ENCODE assay signal across 25 cellular contexts in genomic region chr12:94594443-94594825, GRCh38. TPM values are rescaled to one million over a fixed set of nuclear protein-coding genes. Genes with fewer than 3 reads are reported as not detected.
DNase-seq lines count a peak whose midpoint lies in the region; ATAC-seq, FAIRE-seq and TF ChIP-seq lines count a peak whose summit lies in the region.
"Had no signal": no experiment of that assay in that cellular context is flagged by ENCODE, and none has a peak within 500 bp of the region (broad histone marks: within the 10 kb centered on the region; RNA-seq: fewer than 3 reads in every experiment).

No MANE protein-coding gene starts in this region.

- H3K9ac ChIP-seq in H1 (replicated peaks in 1 of 4; ENCODE audit: extremely low read depth in 1 of 4, low read depth in 3 of 4, low read length in 3 of 4), result no peak overlapping the region
- H3K9ac ChIP-seq in neuronal stem cell (ENCODE audit: low read depth, low read length, poor library complexity), result no peak overlapping the region
- H3K9ac ChIP-seq in Karpas-422 (ENCODE audit: low read length), result no peak overlapping the region
- H3K9ac ChIP-seq: KMS-11 had no signal

- no peak for TF ChIP-seq POLR2A in H1 (IDR thresholded peaks at IDR 0.05; ENCODE audit: control extremely low read depth in 1 of 2, low read depth in 2 of 2, low read length in 2 of 2)

- H3K4me2 ChIP-seq in H1 (ENCODE audit: insufficient read depth in 1 of 2, low read depth in 2 of 2, low read length in 2 of 2) (no peak overlapping the region), neuronal stem cell (ENCODE audit: insufficient read depth, low read length, poor library complexity, severe bottlenecking) (no peak overlapping the region), Karpas-422 (ENCODE audit: low read depth, low read length, poor library complexity, severe bottlenecking) (no peak overlapping the region)
- H3K4me2 ChIP-seq: KMS-11, smooth muscle cell had no signal

- CTCF ChIA-PET in H1 (lab: Charles Lee; ENCODE audit: partially characterized antibody), result interaction anchor here (0.6 to 1.5 kb wide), 3 partner anchors 8 to 40 kb away, joined by 3 to 7 read pairs (median 3); no protein-coding TSS in a partner anchor

- POLR2A ChIA-PET in H1 (lab: Charles Lee; ENCODE audit: partially characterized antibody), result no interaction called here

- H3K23ac ChIP-seq in H1 (ENCODE audit: insufficient read length) (no peak overlapping the region), neuronal stem cell (ENCODE audit: low read depth, low read length, poor library complexity) (no peak overlapping the region)

- H2AK5ac ChIP-seq in H1 (ENCODE audit: low read depth, low read length), result no peak overlapping the region
- no peak overlapping the region for H2AK5ac ChIP-seq in neuronal stem cell (ENCODE audit: low read depth, low read length)

- H3K4me3 ChIP-seq in H1 (ENCODE audit: extremely low read depth in 1 of 4, insufficient read depth in 2 of 4, low read depth in 3 of 4, low read length in 4 of 4), result no peak overlapping the region
- no peak overlapping the region for H3K4me3 ChIP-seq in neuronal stem cell (ENCODE audit: low read length in 2 of 2)
- no peak overlapping the region for H3K4me3 ChIP-seq in Karpas-422 (ENCODE audit: low read length)
- H3K4me3 ChIP-seq in WERI-Rb-1 (ENCODE audit: low read depth, low read length), result no peak overlapping the region
- H3K4me3 ChIP-seq: smooth muscle cell, suprapubic skin, vagina had no signal

- H3K9me3 ChIP-seq in H1 (ENCODE audit: insufficient read depth in 2 of 2, low read depth in 1 of 2, low read length in 1 of 2) (no peaks in the 10 kb centered on the region), neuronal stem cell (replicated peaks in 1 of 2; ENCODE audit: control insufficient read depth in 2 of 2, insufficient read depth in 1 of 2, low read depth in 1 of 2, low read length in 2 of 2) (no peaks in the 10 kb centered on the region), Karpas-422 (ENCODE audit: low read length) (no peaks in the 10 kb centered on the region), WERI-Rb-1 (ENCODE audit: severe bottlenecking) (no peaks in the 10 kb centered on the region)
- H3K9me3 ChIP-seq: suprapubic skin, vagina had no signal

- H3K36me3 ChIP-seq in H1 (ENCODE audit: control insufficient read depth in 2 of 4, insufficient read depth in 4 of 4, low read length in 3 of 4) (no peaks in the 10 kb centered on the region), neuronal stem cell (replicated peaks in 1 of 2; ENCODE audit: control insufficient read depth in 2 of 2, insufficient read depth in 2 of 2, low read length in 2 of 2) (no peaks in the 10 kb centered on the region), Karpas-422 (ENCODE audit: insufficient read depth, low read length) (no peaks in the 10 kb centered on the region), WERI-Rb-1 (no peaks in the 10 kb centered on the region)
- H3K36me3 ChIP-seq: suprapubic skin, vagina had no signal

- H3K79me1 ChIP-seq in H1 (ENCODE audit: low read depth, low read length) (no peaks in the 10 kb centered on the region), neuronal stem cell (ENCODE audit: low read depth, low read length) (no peaks in the 10 kb centered on the region)

- H2BK12ac ChIP-seq in H1 (ENCODE audit: low read depth, low read length), result no peak overlapping the region
- no peak overlapping the region for H2BK12ac ChIP-seq in neuronal stem cell (ENCODE audit: low read length)

- no peak for TF ChIP-seq CTCF in C4-2B (conservative IDR thresholded peaks at IDR 0.05)
- TF ChIP-seq CTCF in H1 (IDR thresholded peaks at IDR 0.05; ENCODE audit: control extremely low read depth in 1 of 3, insufficient read depth in 1 of 3, low read depth in 1 of 3, low read length in 3 of 3), result no peak
- no peak for TF ChIP-seq CTCF in WERI-Rb-1 (IDR thresholded peaks at IDR 0.05; ENCODE audit: low read depth, low read length)

- H4K91ac ChIP-seq in H1 (replicated peaks; ENCODE audit: insufficient read length, low read length) (peak overlapping the region; percentile 69), neuronal stem cell (ENCODE audit: low read depth, low read length, poor library complexity) (no peak overlapping the region)

- H3K18ac ChIP-seq in H1 (ENCODE audit: extremely low read depth, low read length) (no peak overlapping the region), neuronal stem cell (ENCODE audit: low read length) (no peak overlapping the region)

- H4K8ac ChIP-seq in H1 (ENCODE audit: extremely low read depth, insufficient read depth, low read length), result no peak overlapping the region
- H4K8ac ChIP-seq in neuronal stem cell (ENCODE audit: low read depth, low read length), result no peak overlapping the region

- no peak overlapping the region for H2BK120ac ChIP-seq in H1 (replicated peaks; ENCODE audit: low read depth, low read length)
- no peak overlapping the region for H2BK120ac ChIP-seq in neuronal stem cell (ENCODE audit: low read depth, low read length)

- H3K27me3 ChIP-seq in H1 (replicated peaks in 1 of 4; ENCODE audit: control insufficient read depth in 3 of 4, extremely low read depth in 1 of 4, insufficient read depth in 3 of 4, low read length in 3 of 4) (no peaks in the 10 kb centered on the region), neuronal stem cell (ENCODE audit: control insufficient read depth in 3 of 3, insufficient read depth in 3 of 3, low read depth in 1 of 3, low read length in 3 of 3) (peaks cover 0 to 9% (median 0%) of the 10 kb centered on the region in 3 experiments), Karpas-422 (ENCODE audit: low read length) (no peaks in the 10 kb centered on the region), WERI-Rb-1 (ENCODE audit: insufficient read depth, low read depth, severe bottlenecking) (no peaks in the 10 kb centered on the region)
- H3K27me3 ChIP-seq: suprapubic skin, vagina had no signal

- H2AFZ ChIP-seq in H1 (ENCODE audit: low read length) (no peak overlapping the region), neuronal stem cell (ENCODE audit: low read length) (peak overlapping the region; percentile 30), Karpas-422 (ENCODE audit: low read length) (no peak overlapping the region)

- no peaks in the 10 kb centered on the region for H4K20me1 ChIP-seq in H1 (replicated peaks in 1 of 2; ENCODE audit: control insufficient read depth in 1 of 2, insufficient read depth in 2 of 2, low read length in 2 of 2)
- no peaks in the 10 kb centered on the region for H4K20me1 ChIP-seq in Karpas-422 (ENCODE audit: insufficient read depth, low read depth, low read length)

- H3K9me2 ChIP-seq in Karpas-422 (replicated peaks; ENCODE audit: insufficient read depth, low read length), result no peaks in the 10 kb centered on the region

- H3K79me2 ChIP-seq in H1 (ENCODE audit: control insufficient read depth in 1 of 2, insufficient read depth in 2 of 2, low read length in 2 of 2) (no peaks in the 10 kb centered on the region), Karpas-422 (ENCODE audit: low read length) (no peaks in the 10 kb centered on the region)

- no peak for TF ChIP-seq RAD21 in H1 (IDR thresholded peaks at IDR 0.05 in 1 of 2, conservative IDR thresholded peaks at IDR 0.05 in 1 of 2; ENCODE audit: low read depth in 2 of 2, low read length in 2 of 2)

- H3K27ac ChIP-seq in C4-2B (peak overlapping the region; percentile 31; the same call in 1 of the 2 replicates), H1 (ENCODE audit: low read depth, low read length) (no peak overlapping the region), neuronal stem cell (replicated peaks; ENCODE audit: low read length) (no peak overlapping the region), Karpas-422 (ENCODE audit: low read length) (no peak overlapping the region), WERI-Rb-1 (no peak overlapping the region)
- H3K27ac ChIP-seq: KMS-11, suprapubic skin had no signal

- H2BK5ac ChIP-seq in H1 (ENCODE audit: low read depth, low read length) (no peak overlapping the region), neuronal stem cell (ENCODE audit: low read length) (no peak overlapping the region)

- no peak overlapping the region for H4K5ac ChIP-seq in H1 (ENCODE audit: insufficient read length, low read depth, low read length)

- no peaks in the 10 kb centered on the region for H3K23me2 ChIP-seq in H1 (ENCODE audit: low read depth, low read length)

- H3K4ac ChIP-seq in H1 (replicated peaks; ENCODE audit: insufficient read length, low read depth, low read length), result no peak overlapping the region
- no peak overlapping the region for H3K4ac ChIP-seq in neuronal stem cell (ENCODE audit: low read length)

- DNase-seq in H1 (ENCODE audit: low read depth in 1 of 2, low spot score in 2 of 2) (no peak), neuronal stem cell (ENCODE audit: low spot score) (no peak), Karpas-422 (no peak), RPMI8226 (no peak), inferior parietal cortex (ENCODE audit: extremely low spot score) (no peak), WERI-Rb-1 (no peak)
- DNase-seq: activated CD4-positive, alpha-beta T cell treated with anti-CD3 and anti-CD28 coated beads, Interleukin-2, amount 10 ng/mL, durations not matched to agents 7 days and 5 days; activated CD8-positive, alpha-beta memory T cell treated with anti-CD3 and anti-CD28 coated beads, Interleukin-2, amount 10 ng/mL, durations not matched to agents 7 days and 5 days; activated naive CD4-positive, alpha-beta T cell treated with anti-CD3 and anti-CD28 coated beads for 36 hours; amniotic stem cell; glutamatergic neuron; HFFc6; naive thymus-derived CD4-positive, alpha-beta T cell; NCI-H146; NCI-H526 treated with DMSO at 0.1 percent for 48 hours had no signal

- no peak overlapping the region for H2BK20ac ChIP-seq in H1 (ENCODE audit: low read length)

- no peak for TF ChIP-seq EP300 in H1 (IDR thresholded peaks at IDR 0.05; ENCODE audit: borderline replicate concordance in 1 of 2, low read depth in 2 of 2, low read length in 2 of 2)

- FAIRE-seq in H1 (lab: Jason Lieb, UNC), result no peak
- FAIRE-seq: bronchial epithelial cell, D721Med had no signal

- peak overlapping the region; percentile 28 for H3K56ac ChIP-seq in H1 (replicated peaks; ENCODE audit: insufficient read length, low read depth, low read length)

- H2BK15ac ChIP-seq in H1 (ENCODE audit: low read length) (no peak overlapping the region), neuronal stem cell (ENCODE audit: low read length) (no peak overlapping the region)

- 76% methylated on average over 3 of the region's 3 CpGs; no CpG with 5 or more reads in 1 of the 2 experiments for WGBS in H1 (ENCODE audit: extremely low coverage in 1 of 2, insufficient coverage in 1 of 2, insufficient read length in 1 of 2, insufficient replicate concordance in 2 of 2, low coverage in 1 of 2, low lambda C conversion rate in 2 of 2, missing lambda C conversion rate in 1 of 2), 2 experiments
- WGBS in neuronal stem cell (ENCODE audit: extremely low coverage in 2 of 2, insufficient read length in 2 of 2, insufficient replicate concordance in 1 of 2), 2 donors, result no CpG with 5 or more reads among the region's 3 CpGs

- peak; percentile 19 for ATAC-seq in HG03097 (IDR thresholded peaks at IDR 0.05; ENCODE audit: low FRiP score, unreplicated experiment)
- ATAC-seq: activated CD8-positive, alpha-beta memory T cell treated with anti-CD3 and anti-CD28 coated beads, Interleukin-2, amount 10 ng/mL, durations not matched to agents 7 days and 5 days; naive thymus-derived CD4-positive, alpha-beta T cell; SK-N-SH treated with all-trans-retinoic acid at 6 μM for 48 hours had no signal

- no peak overlapping the region for H3K14ac ChIP-seq in H1 (ENCODE audit: insufficient read length)
- H3K14ac ChIP-seq in neuronal stem cell (ENCODE audit: low read length), result no peak overlapping the region

- peaks cover 0 to 3% (median under 1%) of the 10 kb centered on the region in 4 experiments; a peak in 2 of 7 replicates for H3K4me1 ChIP-seq in H1 (replicated peaks in 1 of 4; ENCODE audit: control insufficient read depth in 3 of 4, insufficient read depth in 4 of 4, low read length in 3 of 4)
- peaks cover 2 to 6% of the 10 kb centered on the region in 2 donors for H3K4me1 ChIP-seq in neuronal stem cell (ENCODE audit: control insufficient read depth in 2 of 2, insufficient read depth in 1 of 2, low read depth in 1 of 2, low read length in 2 of 2)
- H3K4me1 ChIP-seq in Karpas-422 (ENCODE audit: low read length), result no peaks in the 10 kb centered on the region

RNA-seq across cellular contexts. Expression of gene TMCC3, which starts 55.9 kb away (rescaled TPM):
- 3.2 and 4.1 TPM in 2 replicates for total RNA-seq in H1 (2021; fragmentation: NEBNext Ultra II Directional; extraction: Animal tissue kit (Norgen Biotek cat#: 25700))
- polyA plus RNA-seq in H1 (2011; rRNA removed), result 1.1 and 1.7 TPM in 2 replicates
- 1.7 TPM for polyA plus RNA-seq in H1 (2011; cell fraction: cytosol; rRNA removed)
- polyA plus RNA-seq in H1 (2011; cell fraction: nucleus; rRNA removed), result 0.93 TPM
- polyA plus RNA-seq in H1 (2012, experiment 1 of 2), result 1.6 to 2.4 TPM (median 1.8 TPM) in 4 replicates
- 0.22 TPM for polyA plus RNA-seq in H1 (2012, experiment 2 of 2)
- polyA plus RNA-seq in H1 (2013, experiment 1 of 2), result 1.2 TPM
- 1.2 TPM for polyA plus RNA-seq in H1 (2013, experiment 2 of 2)
- 3.5 and 3.6 TPM in 2 replicates for polyA minus RNA-seq in H1 (2011; rRNA and poly(A)+ RNA removed)
- polyA minus RNA-seq in H1 (2011; cell fraction: cytosol; rRNA and poly(A)+ RNA removed), result 1.9 TPM
- 2.1 TPM for polyA minus RNA-seq in H1 (2011; cell fraction: nucleus; rRNA and poly(A)+ RNA removed)
- 5.9 TPM for polyA plus RNA-seq in neuronal stem cell (2013, experiment 1 of 2)
- 6.0 TPM for polyA plus RNA-seq in neuronal stem cell (2013, experiment 2 of 2)
- 0.79 and 0.82 TPM in 2 replicates for total RNA-seq in Karpas-422 (2014; rRNA removed; shearing (Covaris generic); ENCODE audit: low replicate concordance)
- total RNA-seq: HFFc6, osteocyte had no signal
- polyA plus RNA-seq: naive thymus-derived CD4-positive, alpha-beta T cell had no signal
